ENCODE assay signal across 8 cellular contexts in genomic region chr7:38169862-38170261, GRCh38. TPM values are rescaled to one million over a fixed set of nuclear protein-coding genes. Genes with fewer than 3 reads are reported as not detected.
DNase-seq lines count a peak whose midpoint lies in the region; ATAC-seq and TF ChIP-seq lines count a peak whose summit lies in the region.

No MANE protein-coding gene starts in this region.

- H2BK5ac ChIP-seq in mesendoderm (ENCODE audit: low read length): no peak overlapping the region

- no peaks in the 10 kb centered on the region for H3K79me1 ChIP-seq in mesendoderm (ENCODE audit: low read length)

- DNase-seq in GM06990 (ENCODE audit: extremely low read depth, insufficient read length) (peak; percentile 54), SW480 (ENCODE audit: low spot score) (peak; percentile 38), mesendoderm (peak; percentile 7), cerebellum (ENCODE audit: low spot score) (no peak), NCI-H146 (lab: John Stamatoyannopoulos, UW) (no peak)
- DNase-seq in central memory CD4-positive, alpha-beta T cell: no peak
- DNase-seq in activated CD8-positive, alpha-beta memory T cell treated with anti-CD3 and anti-CD28 coated beads, Interleukin-2, amount 50 U/mL, for 4 hours: no peak

- no peak overlapping the region for H3K4me2 ChIP-seq in mesendoderm (ENCODE audit: low read length)

- no peak overlapping the region for H3K4ac ChIP-seq in mesendoderm (ENCODE audit: low read depth, low read length)

- no peaks in the 10 kb centered on the region for H3K4me1 ChIP-seq in mesendoderm (ENCODE audit: control insufficient read depth, low read depth, low read length)

- H3K27me3 ChIP-seq in GM06990 (replicated peaks; ENCODE audit: control insufficient read depth, insufficient read depth, low read length) (no peaks in the 10 kb centered on the region), mesendoderm (ENCODE audit: insufficient read depth, low read length, poor library complexity) (no peaks in the 10 kb centered on the region)

- H3K36me3 ChIP-seq in GM06990 (ENCODE audit: control insufficient read depth, insufficient read depth, low read length) (no peaks in the 10 kb centered on the region), mesendoderm (ENCODE audit: control insufficient read depth, insufficient read depth, low read length) (no peaks in the 10 kb centered on the region)

- no peak overlapping the region for H2BK120ac ChIP-seq in mesendoderm (ENCODE audit: low read depth, low read length)

- H3K79me2 ChIP-seq in mesendoderm (ENCODE audit: control insufficient read depth, insufficient read depth, low read length): no peaks in the 10 kb centered on the region

- H3K9ac ChIP-seq in mesendoderm (ENCODE audit: low read length): no peak overlapping the region

- H3K4me3 ChIP-seq in GM06990 (replicated peaks; ENCODE audit: low read depth, low read length) (no peak overlapping the region), mesendoderm (ENCODE audit: low read length) (no peak overlapping the region)

- H3K56ac ChIP-seq in mesendoderm (ENCODE audit: low read length): no peak overlapping the region

- H2BK15ac ChIP-seq in mesendoderm (replicated peaks; ENCODE audit: low read depth): no peak overlapping the region

- TF ChIP-seq CTCF in GM06990 (IDR thresholded peaks at IDR 0.05; ENCODE audit: insufficient read depth, low read length, poor library complexity, severe bottlenecking): no peak

- no peak overlapping the region for H3K23ac ChIP-seq in mesendoderm (ENCODE audit: low read length)

- H3K27ac ChIP-seq in mesendoderm (ENCODE audit: low read depth, low read length): no peak overlapping the region

- H2AK5ac ChIP-seq in mesendoderm (ENCODE audit: low read length): no peak overlapping the region

- H4K8ac ChIP-seq in mesendoderm (ENCODE audit: low read depth, low read length): no peak overlapping the region

- peak; percentile 44 for ATAC-seq in HG02840 (IDR thresholded peaks at IDR 0.05; ENCODE audit: low FRiP score, unreplicated experiment)

- WGBS in mesendoderm (ENCODE audit: extremely low coverage, insufficient coverage, low lambda C conversion rate): no CpG with 5 or more reads among the region's 2 CpGs

- no peak overlapping the region for H3K18ac ChIP-seq in mesendoderm (ENCODE audit: low read length)

- no peak overlapping the region for H4K5ac ChIP-seq in mesendoderm (ENCODE audit: low read length)

RNA-seq across cellular contexts. Expression of gene STARD3NL, which starts 8.2 kb away (rescaled TPM):
- polyA plus RNA-seq in mesendoderm (2013, experiment 1 of 2): 33.4 TPM
- polyA plus RNA-seq in mesendoderm (2013, experiment 2 of 2): 35.9 TPM
- 66.2 TPM for total RNA-seq in cerebellum

Comparison
In these comparisons a context has a peak if more than half of its experiments do, and no peak if none do; other contexts are left out.
1. DNase-seq: peak in GM06990 (single experiment), SW480 (single experiment) and mesendoderm (single experiment); none in central memory CD4-positive, alpha-beta T cell (single experiment), activated CD8-positive, alpha-beta memory T cell treated with anti-CD3 and anti-CD28 coated beads, Interleukin-2, amount 50 U/mL, for 4 hours (single experiment), cerebellum (single experiment) and NCI-H146 (single experiment).